In genomic region chr7:45015313-45015712, GRCh38 we compare ENCODE assay signal across 1 cellular context.
TF ChIP-seq lines count a peak whose summit lies in the region.

No MANE protein-coding gene starts in this region.

TF ChIP-seq in H1, 55 proteins besides CTCF, POLR2A, EP300 and RAD21:
- TF ChIP-seq HDAC2 (IDR thresholded peaks at IDR 0.05; ENCODE audit: borderline replicate concordance in 1 of 2, low read depth in 2 of 2, low read length in 2 of 2), result no peak
- no peak for TF ChIP-seq SIRT6 (IDR thresholded peaks at IDR 0.05; ENCODE audit: low read length)
- no peak for TF ChIP-seq ATF3 (IDR thresholded peaks at IDR 0.05; ENCODE audit: insufficient read depth, low read depth, low read length)
- TF ChIP-seq ASH2L (IDR thresholded peaks at IDR 0.05; ENCODE audit: low read length), result no peak
